6 cellular contexts compared by ENCODE assay signal in the genomic region with DNA sequence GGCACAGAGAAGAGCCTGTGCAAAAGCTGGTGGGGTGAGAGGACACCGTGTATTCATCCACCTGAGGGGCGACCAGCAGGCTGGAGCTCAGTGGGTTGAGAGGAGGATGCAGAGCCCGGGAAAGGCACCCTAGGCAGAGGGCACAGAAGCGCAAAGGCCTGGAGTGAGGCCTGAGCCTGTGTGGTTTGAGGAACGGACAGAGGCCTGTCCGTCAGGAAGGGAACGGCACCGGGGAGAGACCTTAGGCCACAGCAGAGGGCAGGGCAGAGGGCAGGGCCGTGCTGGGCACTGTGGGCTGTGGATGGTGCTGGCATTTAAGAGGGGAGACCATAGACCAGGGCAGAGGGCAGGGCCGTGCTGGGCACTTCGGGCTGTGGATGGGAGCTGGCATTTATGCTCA. TPM values are rescaled to one million over a fixed set of nuclear protein-coding genes. Genes with fewer than 3 reads are reported as not detected.
"Had no signal": no experiment of that assay in that cellular context is flagged by ENCODE, and none has a peak within 500 bp of the region (broad histone marks: within the 10 kb centered on the region; RNA-seq: fewer than 3 reads in every experiment).

No MANE protein-coding gene starts in this region.

RNA-seq across cellular contexts. Expression of a gene that starts 59.5 kb away (rescaled TPM):
- total RNA-seq: activated CD4-positive, alpha-beta T cell treated with anti-CD3 and anti-CD28 coated beads for 36 hours; activated CD4-positive, alpha-beta T cell treated with anti-CD3 and anti-CD28 coated beads, Interleukin-2, amount 10 ng/mL, durations not matched to agents 7 days and 5 days; activated CD8-positive, alpha-beta memory T cell treated with anti-CD3 and anti-CD28 coated beads for 36 hours; activated CD8-positive, alpha-beta T cell treated with anti-CD3 and anti-CD28 coated beads for 36 hours; activated naive CD8-positive, alpha-beta T cell treated with anti-CD3 and anti-CD28 coated beads for 36 hours; astrocyte had no signal
